9 cellular contexts compared by ENCODE assay signal in genomic region chr22:20567993-20568417, GRCh38.
DNase-seq lines count a peak whose midpoint lies in the region; ATAC-seq and TF ChIP-seq lines count a peak whose summit lies in the region.
"Had no signal": no experiment of that assay in that cellular context is flagged by ENCODE, and none has a peak within 500 bp of the region (broad histone marks: within the 10 kb centered on the region; RNA-seq: fewer than 3 reads in every experiment).

No MANE protein-coding gene starts in this region.

- H3K36me3 ChIP-seq in colonic mucosa = peaks cover 36% of the 10 kb centered on the region

- no peaks in the 10 kb centered on the region for H3K27me3 ChIP-seq in colonic mucosa

- POLR2A ChIA-PET in GM10248 (lab: Yijun Ruan, JAX) = no interaction called here

- intact Hi-C loops in colonic mucosa (cut with DNase I) = loop anchor here (10.0 kb wide), 1 partner anchor 127 kb away; no protein-coding TSS in a partner anchor

- H3K9me3 Mint-ChIP-seq in stimulated activated effector memory CD8-positive, alpha-beta T cell treated with anti-CD3 and anti-CD28 coated beads, Interleukin-12 subunit alpha, Interleukin-12 subunit beta, amount 100 ng/mL, for 72 hours = no peaks in the 10 kb centered on the region
- H3K9me3 Mint-ChIP-seq: activated naive CD4-positive, alpha-beta T cell treated with anti-CD3 and anti-CD28 coated beads, Interleukin-2, amount 50 U/mL, for 24 hours had no signal

- no peak overlapping the region for H3K4me3 ChIP-seq in fibroblast of villous mesenchyme (ENCODE audit: low read depth, low read length)
- no peak overlapping the region for H3K4me3 ChIP-seq in colonic mucosa

- TF ChIP-seq CTCF in GM10248 (IDR thresholded peaks at IDR 0.05; ENCODE audit: control extremely low read depth, extremely low read depth, low read depth, missing control alignments) (peak; percentile 17), fibroblast of villous mesenchyme (IDR thresholded peaks at IDR 0.05; ENCODE audit: insufficient read depth, low read depth, low read length) (peak; percentile 72), colonic mucosa (IDR thresholded peaks at IDR 0.05) (no peak)

- peaks cover 100% of the 10 kb centered on the region for H3K36me3 Mint-ChIP-seq in stimulated activated effector memory CD8-positive, alpha-beta T cell treated with anti-CD3 and anti-CD28 coated beads, Interleukin-12 subunit alpha, Interleukin-12 subunit beta, amount 100 ng/mL, for 72 hours

- H3K9me3 ChIP-seq in colonic mucosa = no peaks in the 10 kb centered on the region

- DNase-seq in GM10248 (ENCODE audit: extremely low spot score) (no peak), fibroblast of villous mesenchyme (ENCODE audit: low read depth) (peak; percentile 81), colonic mucosa (no peak), hippocampal formation (lab: John Stamatoyannopoulos, UW) (no peak), left lobe of liver (ENCODE audit: low spot score) (no peak)
- no peak for DNase-seq in stimulated activated effector memory CD8-positive, alpha-beta T cell treated with anti-CD3 and anti-CD28 coated beads, Interleukin-12 subunit alpha, Interleukin-12 subunit beta, amount 100 ng/mL, for 72 hours (ENCODE audit: low spot score in 2 of 2)

- H3K4me1 Mint-ChIP-seq in stimulated activated effector memory CD8-positive, alpha-beta T cell treated with anti-CD3 and anti-CD28 coated beads, Interleukin-12 subunit alpha, Interleukin-12 subunit beta, amount 100 ng/mL, for 72 hours = peaks cover 92% of the 10 kb centered on the region

- H3K27ac Mint-ChIP-seq in stimulated activated effector memory CD8-positive, alpha-beta T cell treated with anti-CD3 and anti-CD28 coated beads, Interleukin-12 subunit alpha, Interleukin-12 subunit beta, amount 100 ng/mL, for 72 hours = no peak overlapping the region

- H3K9ac ChIP-seq in colonic mucosa (ENCODE audit: low read depth in 2 of 2, low read length in 2 of 2) = peak overlapping the region in 1 of 2 donors; percentile 19

- CTCF ChIA-PET in GM10248 (lab: Yijun Ruan, JAX) = interaction anchor here (0.8 to 1.1 kb wide), 4 partner anchors 13 to 216 kb away, joined by 3 to 4 read pairs (median 3); no protein-coding TSS in a partner anchor

- peaks cover 6% of the 10 kb centered on the region for H3K4me1 ChIP-seq in colonic mucosa

- no peak overlapping the region for H3K27ac ChIP-seq in colonic mucosa

- H3K4me3 Mint-ChIP-seq in stimulated activated effector memory CD8-positive, alpha-beta T cell treated with anti-CD3 and anti-CD28 coated beads, Interleukin-12 subunit alpha, Interleukin-12 subunit beta, amount 100 ng/mL, for 72 hours = peak overlapping the region; percentile 40

- peak; percentile 50 for ATAC-seq in SK-N-SH treated with all-trans-retinoic acid at 6 μM for 48 hours
- no peak for ATAC-seq in stimulated activated effector memory CD8-positive, alpha-beta T cell treated with anti-CD3 and anti-CD28 coated beads, Interleukin-12 subunit alpha, Interleukin-12 subunit beta, amount 100 ng/mL, for 72 hours
- ATAC-seq in left lobe of liver = no peak
- no peak for ATAC-seq in HG03460 (IDR thresholded peaks at IDR 0.05; ENCODE audit: unreplicated experiment)

TF ChIP-seq in SK-N-SH treated with all-trans-retinoic acid at 6 μM for 48 hours, 23 proteins besides CTCF, POLR2A, EP300 and RAD21:
- TF ChIP-seq SNAI2 (CRISPR knock-in tag; IDR thresholded peaks at IDR 0.05) (no peak), ZNF565 (CRISPR knock-in tag; conservative IDR thresholded peaks at IDR 0.05; ENCODE audit: low read depth) (no peak), PATZ1 (CRISPR knock-in tag; IDR thresholded peaks at IDR 0.05; ENCODE audit: borderline replicate concordance) (no peak), ZFP30 (CRISPR knock-in tag; IDR thresholded peaks at IDR 0.05) (no peak), ZFP3 (CRISPR knock-in tag; IDR thresholded peaks at IDR 0.05) (no peak), GLIS3 (CRISPR knock-in tag; IDR thresholded peaks at IDR 0.05) (no peak), ESRRG (CRISPR knock-in tag; IDR thresholded peaks at IDR 0.05) (no peak), CREB5 (CRISPR knock-in tag; IDR thresholded peaks at IDR 0.05; ENCODE audit: low read depth) (no peak), ZC3H10 (CRISPR knock-in tag; IDR thresholded peaks at IDR 0.05) (no peak)
